ENCODE assay signal across 8 cellular contexts in genomic region chr1:234970731-234971476, GRCh38.
DNase-seq lines count a peak whose midpoint lies in the region; ATAC-seq and TF ChIP-seq lines count a peak whose summit lies in the region.

No MANE protein-coding gene starts in this region.

- peak overlapping the region; percentile 80 for H3K4me3 Mint-ChIP-seq in HFFc6

- no peaks in the 10 kb centered on the region for H3K27me3 Mint-ChIP-seq in HFFc6 (ENCODE audit: insufficient read depth)

- peak overlapping the region in 2 of 3 donors; percentile 39 to 47 for H3K4me3 ChIP-seq in right lobe of liver
- H3K4me3 ChIP-seq in subcutaneous abdominal adipose tissue (ENCODE audit: low read depth in 1 of 5, low read length in 5 of 5), result peak overlapping the region in 4 of 5 donors; percentile 2 to 54 (median 26)

- no peaks in the 10 kb centered on the region for H3K27me3 ChIP-seq in right lobe of liver
- H3K27me3 ChIP-seq in subcutaneous abdominal adipose tissue (ENCODE audit: control insufficient read depth in 5 of 5, insufficient read depth in 4 of 5, low read length in 5 of 5), result no peaks in the 10 kb centered on the region

- peaks cover 66% of the 10 kb centered on the region for H3K4me1 Mint-ChIP-seq in HFFc6 (ENCODE audit: low read depth)

- peaks cover 8% of the 10 kb centered on the region; the same call in 1 of the 2 replicates for H3K36me3 Mint-ChIP-seq in HFFc6 (ENCODE audit: low read depth)

- TF ChIP-seq POLR2A in right lobe of liver (IDR thresholded peaks at IDR 0.05), result peak; percentile 55

- H3K27ac ChIP-seq in right lobe of liver, result peak overlapping the region; percentile 95 to 99 (median 98)
- peak overlapping the region; percentile 94 for H3K27ac ChIP-seq in subcutaneous abdominal adipose tissue (ENCODE audit: low read depth, low read length)

- peak overlapping the region; percentile 39 to 78 (median 63) for H3K9ac ChIP-seq in subcutaneous abdominal adipose tissue (ENCODE audit: low read length in 5 of 5)

- ATAC-seq in right lobe of liver (peak; percentile 9 to 32 (median 12)), GM18858 (IDR thresholded peaks at IDR 0.05; ENCODE audit: unreplicated experiment) (no peak)

- H3K4me1 ChIP-seq in right lobe of liver, result peaks cover 0 to 70% (median 32%) of the 10 kb centered on the region in 4 donors
- peaks cover 16 to 72% (median 62%) of the 10 kb centered on the region in 5 donors for H3K4me1 ChIP-seq in subcutaneous abdominal adipose tissue (ENCODE audit: control insufficient read depth in 5 of 5, insufficient read depth in 5 of 5, low read length in 5 of 5)

- intact Hi-C loops in right lobe of liver (cut with DNase I), result loop anchor here in 1 of 2 donors (10.0 kb wide), 3 partner anchors 104 to 436 kb away; partner anchors contain the start of gene IRF2BP2

- no peaks in the 10 kb centered on the region for H3K9me3 Mint-ChIP-seq in HFFc6

- no peaks in the 10 kb centered on the region for H3K9me3 ChIP-seq in right lobe of liver
- H3K9me3 ChIP-seq in subcutaneous abdominal adipose tissue (ENCODE audit: control insufficient read depth in 5 of 5, low read length in 5 of 5), result no peaks in the 10 kb centered on the region

- H3K36me3 ChIP-seq in right lobe of liver (no peaks in the 10 kb centered on the region), subcutaneous abdominal adipose tissue (ENCODE audit: control insufficient read depth in 5 of 5, insufficient read depth in 5 of 5, low read length in 5 of 5) (no peaks in the 10 kb centered on the region)

- peak; percentile 40 for DNase-seq in COR-L47 (lab: John Stamatoyannopoulos, UW)
- DNase-seq in HFFc6, result peak; percentile 88
- peak; percentile 83 to 87 for DNase-seq in SHP77 (lab: John Stamatoyannopoulos, UW)
- peak; percentile 85 for DNase-seq in dedifferentiated amniotic fluid mesenchymal stem cell (ENCODE audit: extremely low spot score)
- DNase-seq in right lobe of liver, result peak; percentile 54 to 85 (median 82)
- no peak for DNase-seq in SIG-M5 (lab: John Stamatoyannopoulos, UW)

- TF ChIP-seq CTCF in HFFc6 (IDR thresholded peaks at IDR 0.05) (no peak; the same call in 1 of the 2 replicates), right lobe of liver (IDR thresholded peaks at IDR 0.05) (no peak)

- 9% methylated on average over 9 of the region's 12 CpGs for WGBS in right lobe of liver (ENCODE audit: insufficient coverage, low coverage, low lambda C conversion rate, missing lambda C conversion rate)

- H3K27ac Mint-ChIP-seq in HFFc6, result peak overlapping the region; percentile 97
